In genomic region chr17:1143573-1143972, GRCh38 we compare ENCODE assay signal across 15 cellular contexts. TPM values are rescaled to one million over a fixed set of nuclear protein-coding genes. Genes with fewer than 3 reads are reported as not detected.
DNase-seq lines count a peak whose midpoint lies in the region; ATAC-seq lines count a peak whose summit lies in the region.
"Had no signal": no experiment of that assay in that cellular context is flagged by ENCODE, and none has a peak within 500 bp of the region (broad histone marks: within the 10 kb centered on the region; RNA-seq: fewer than 3 reads in every experiment).

No MANE protein-coding gene starts in this region.

- peak overlapping the region; percentile 87 for H3K9ac ChIP-seq in neuronal stem cell (ENCODE audit: low read depth, low read length, poor library complexity)

- peaks cover 7% of the 10 kb centered on the region for H3K79me1 ChIP-seq in neuronal stem cell (ENCODE audit: low read depth, low read length)

- peak overlapping the region; percentile 44 for H3K27ac ChIP-seq in neuronal stem cell (replicated peaks; ENCODE audit: low read length)
- H3K27ac ChIP-seq: 22Rv1, foreskin keratinocyte, tibial nerve had no signal

- H3K4me3 ChIP-seq in neuronal stem cell (ENCODE audit: low read length in 2 of 2), result no peak overlapping the region
- H3K4me3 ChIP-seq: tibial nerve had no signal

- H3K27me3 ChIP-seq in neuronal stem cell (ENCODE audit: control insufficient read depth in 3 of 3, insufficient read depth in 3 of 3, low read depth in 1 of 3, low read length in 3 of 3), result no peaks in the 10 kb centered on the region
- H3K27me3 ChIP-seq: foreskin keratinocyte, tibial nerve had no signal

- H3K23ac ChIP-seq in neuronal stem cell (ENCODE audit: low read depth, low read length, poor library complexity), result no peak overlapping the region

- H3K4me1 ChIP-seq in neuronal stem cell (ENCODE audit: control insufficient read depth in 2 of 2, insufficient read depth in 1 of 2, low read depth in 1 of 2, low read length in 2 of 2), result peaks cover 13 to 16% of the 10 kb centered on the region in 2 donors
- H3K4me1 ChIP-seq: tibial nerve had no signal

- H4K91ac ChIP-seq in neuronal stem cell (ENCODE audit: low read depth, low read length, poor library complexity), result no peak overlapping the region

- H3K14ac ChIP-seq in neuronal stem cell (ENCODE audit: low read length), result no peak overlapping the region

- peak overlapping the region; percentile 60 for H2AFZ ChIP-seq in neuronal stem cell (ENCODE audit: low read length)

- no peak overlapping the region for H2AK5ac ChIP-seq in neuronal stem cell (ENCODE audit: low read depth, low read length)

- WGBS in neuronal stem cell (ENCODE audit: extremely low coverage in 2 of 2, insufficient read length in 2 of 2, insufficient replicate concordance in 1 of 2), 2 donors, result no CpG with 5 or more reads among the region's 10 CpGs

- peak overlapping the region; percentile 61 for H3K4me2 ChIP-seq in neuronal stem cell (ENCODE audit: insufficient read depth, low read length, poor library complexity, severe bottlenecking)

- no peak overlapping the region for H2BK5ac ChIP-seq in neuronal stem cell (ENCODE audit: low read length)

- no peak overlapping the region for H3K4ac ChIP-seq in neuronal stem cell (ENCODE audit: low read length)

- peak overlapping the region; percentile 80 for H3K18ac ChIP-seq in neuronal stem cell (ENCODE audit: low read length)

- H2BK120ac ChIP-seq in neuronal stem cell (ENCODE audit: low read depth, low read length), result no peak overlapping the region

- DNase-seq in DMS 273 (lab: John Stamatoyannopoulos, UW; ENCODE audit: unreplicated experiment), result peak; percentile 48
- no peak for DNase-seq in DMS 273 treated with DMSO at 0.1 percent for 48 hours (lab: John Stamatoyannopoulos, UW)
- peak; percentile 81 to 86 for DNase-seq in NCI-H524 (lab: John Stamatoyannopoulos, UW)
- peak; percentile 89 for DNase-seq in ecto neural progenitor cell (ENCODE audit: low spot score)
- peak; percentile 62 for DNase-seq in neuronal stem cell (ENCODE audit: low spot score)
- no peak for DNase-seq in OCI-M2 (lab: John Stamatoyannopoulos, UW; ENCODE audit: unreplicated experiment)
- DNase-seq in activated effector memory CD4-positive, alpha-beta T cell treated with Interleukin-2 at 50 U/mL for 16 hours, result no peak
- DNase-seq: dermis blood vessel endothelial cell, foreskin keratinocyte, naive B cell, NCI-H2029 treated with DMSO at 0.1 percent for 48 hours, RPMI8226 had no signal

- no peak for ATAC-seq in HG02623 (IDR thresholded peaks at IDR 0.05; ENCODE audit: unreplicated experiment)
- ATAC-seq: foreskin keratinocyte had no signal

- no peaks in the 10 kb centered on the region for H3K9me3 ChIP-seq in neuronal stem cell (replicated peaks in 1 of 2; ENCODE audit: control insufficient read depth in 2 of 2, insufficient read depth in 1 of 2, low read depth in 1 of 2, low read length in 2 of 2)
- H3K9me3 ChIP-seq: tibial nerve had no signal

- no peak overlapping the region for H2BK15ac ChIP-seq in neuronal stem cell (ENCODE audit: low read length)

- H3K36me3 ChIP-seq in neuronal stem cell (replicated peaks in 1 of 2; ENCODE audit: control insufficient read depth in 2 of 2, insufficient read depth in 2 of 2, low read length in 2 of 2), result no peaks in the 10 kb centered on the region
- H3K36me3 ChIP-seq: tibial nerve had no signal

- no peak overlapping the region for H2BK12ac ChIP-seq in neuronal stem cell (ENCODE audit: low read length)

- H4K8ac ChIP-seq in neuronal stem cell (ENCODE audit: low read depth, low read length), result no peak overlapping the region

RNA-seq across cellular contexts. Expression of gene ABR, which starts 36.2 kb away (rescaled TPM):
- 53.3 TPM for polyA plus RNA-seq in neuronal stem cell (2013, experiment 1 of 2)
- polyA plus RNA-seq in neuronal stem cell (2013, experiment 2 of 2), result 57.2 TPM

Comparison
In these comparisons a context has a peak if more than half of its experiments do, and no peak if none do; other contexts are left out.
1. DNase-seq: peak in DMS 273 (single experiment), NCI-H524 (2 of 2), ecto neural progenitor cell (single experiment) and neuronal stem cell (single experiment); none in DMS 273 treated with DMSO at 0.1 percent for 48 hours (single experiment), OCI-M2 (single experiment) and activated effector memory CD4-positive, alpha-beta T cell treated with Interleukin-2 at 50 U/mL for 16 hours (single experiment).